In the genomic region with DNA sequence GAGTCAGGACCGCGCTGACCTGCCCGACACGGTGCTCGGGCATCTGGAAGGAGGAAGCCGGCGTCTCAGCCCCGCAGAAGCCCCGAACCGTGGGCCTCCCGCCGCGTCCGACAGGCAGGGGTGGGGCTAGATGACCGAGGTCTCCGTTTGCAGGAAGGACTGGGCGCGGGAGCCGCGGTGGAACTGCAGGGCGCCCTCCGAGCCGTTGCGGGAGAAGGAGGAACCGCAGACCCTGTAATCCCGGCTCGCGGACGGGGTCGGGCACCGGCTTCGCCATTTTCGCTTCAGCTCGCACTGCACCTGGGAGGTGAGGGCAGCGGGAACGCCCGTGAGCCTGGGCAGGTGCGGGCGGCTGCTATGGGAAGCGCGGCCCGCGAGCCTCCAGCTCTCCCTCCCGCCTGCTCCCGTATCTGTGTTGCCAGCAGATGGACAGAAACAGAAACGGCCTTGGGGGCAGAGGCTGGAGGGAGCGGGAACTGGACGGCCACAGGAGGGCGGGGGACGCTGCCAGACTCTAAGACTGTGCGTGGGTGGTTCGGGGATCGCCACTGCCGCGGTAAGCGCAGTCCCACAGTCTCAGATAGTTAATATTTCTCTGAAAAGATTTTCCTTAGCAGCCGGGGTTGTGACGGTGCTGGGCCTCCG, we compare ENCODE assay signal across 8 cellular contexts.
DNase-seq lines count a peak whose midpoint lies in the region; ATAC-seq and TF ChIP-seq lines count a peak whose summit lies in the region.

No MANE protein-coding gene starts in this region.

- H3K4me1 ChIP-seq in ES-I3 (ENCODE audit: insufficient read depth, low read length), result peaks cover 16% of the 10 kb centered on the region

- peak overlapping the region; percentile 75 for H3K4me3 Mint-ChIP-seq in progenitor cell of endocrine pancreas (ENCODE audit: low read depth)

- no peaks in the 10 kb centered on the region for H3K36me3 ChIP-seq in ES-I3 (ENCODE audit: insufficient read depth, low read length)

- DNase-seq in NCI-H1930 (lab: John Stamatoyannopoulos, UW) (peak; percentile 59 to 65), left ventricle myocardium superior (peak; percentile 77), progenitor cell of endocrine pancreas (ENCODE audit: low spot score, unreplicated experiment) (peak; percentile 65), NCI-H446 treated with DMSO at 0.1 percent for 48 hours (lab: John Stamatoyannopoulos, UW) (no peak)
- DNase-seq in activated naive CD4-positive, alpha-beta T cell treated with anti-CD3 and anti-CD28 coated beads, Interleukin-2, amount 50 U/mL, for 72 hours (ENCODE audit: low spot score in 2 of 2), result peak in 1 of 2 donors; percentile 53

- intact Hi-C loops in left ventricle myocardium superior (cut with micrococcal nuclease), result no loop called here

- no peaks in the 10 kb centered on the region for H3K9me3 ChIP-seq in ES-I3 (ENCODE audit: control insufficient read depth, insufficient read depth, low read length)

- ATAC-seq in activated naive CD4-positive, alpha-beta T cell treated with anti-CD3 and anti-CD28 coated beads, Interleukin-2, amount 50 U/mL, for 72 hours, result peak; percentile 39 to 45
- ATAC-seq in left ventricle myocardium superior (peak; percentile 74), GM18520 (IDR thresholded peaks at IDR 0.05; ENCODE audit: unreplicated experiment) (no peak), HG02763 (IDR thresholded peaks at IDR 0.05; ENCODE audit: unreplicated experiment) (no peak)

- H3K4me1 Mint-ChIP-seq in progenitor cell of endocrine pancreas (ENCODE audit: low read depth), result peaks cover 14% of the 10 kb centered on the region

- H3K36me3 Mint-ChIP-seq in activated naive CD4-positive, alpha-beta T cell treated with anti-CD3 and anti-CD28 coated beads, Interleukin-2, amount 50 U/mL, for 72 hours, result no peaks in the 10 kb centered on the region
- H3K36me3 Mint-ChIP-seq in progenitor cell of endocrine pancreas (ENCODE audit: insufficient read depth), result no peaks in the 10 kb centered on the region

- TF ChIP-seq CTCF in progenitor cell of endocrine pancreas (IDR thresholded peaks at IDR 0.05; ENCODE audit: unreplicated experiment), result peak; percentile 65

- H3K9ac ChIP-seq in ES-I3 (ENCODE audit: low read depth, low read length), result peak overlapping the region; percentile 88

- H3K27ac Mint-ChIP-seq in activated naive CD4-positive, alpha-beta T cell treated with anti-CD3 and anti-CD28 coated beads, Interleukin-2, amount 50 U/mL, for 72 hours, result no peak overlapping the region
- H3K27ac Mint-ChIP-seq in progenitor cell of endocrine pancreas, result no peak overlapping the region

- peaks cover 8% of the 10 kb centered on the region for H3K27me3 Mint-ChIP-seq in progenitor cell of endocrine pancreas

- H3K9me3 Mint-ChIP-seq in activated naive CD4-positive, alpha-beta T cell treated with anti-CD3 and anti-CD28 coated beads, Interleukin-2, amount 50 U/mL, for 72 hours, result no peaks in the 10 kb centered on the region
- no peaks in the 10 kb centered on the region for H3K9me3 Mint-ChIP-seq in progenitor cell of endocrine pancreas (ENCODE audit: low read depth)

Comparison
In these comparisons a context has a peak if more than half of its experiments do, and no peak if none do; other contexts are left out.
1. ATAC-seq: peak in activated naive CD4-positive, alpha-beta T cell treated with anti-CD3 and anti-CD28 coated beads, Interleukin-2, amount 50 U/mL, for 72 hours (2 of 2) and left ventricle myocardium superior (single experiment); none in GM18520 (single experiment) and HG02763 (single experiment).